ENCODE assay signal across 1 cellular context in the genomic region with DNA sequence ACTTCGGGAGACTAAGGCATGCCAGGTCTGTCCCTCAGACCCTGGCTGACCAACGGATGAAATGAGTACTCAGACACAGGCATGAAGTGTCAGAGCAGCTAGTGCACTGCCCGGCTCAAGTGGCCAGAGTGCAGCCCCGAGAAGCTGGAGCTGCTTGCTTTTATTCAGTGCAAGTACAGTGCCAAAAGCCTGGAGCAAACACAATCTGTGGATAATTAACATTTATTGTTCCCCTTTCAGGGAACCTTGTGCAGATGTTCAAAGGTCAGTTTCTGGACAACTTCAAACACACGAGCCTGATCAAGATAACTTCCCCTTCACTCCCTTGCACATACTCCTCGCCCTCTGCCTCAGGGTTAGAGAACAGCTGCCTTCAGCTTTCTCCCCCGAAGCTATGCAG.
TF ChIP-seq lines count a peak whose summit lies in the region.

No MANE protein-coding gene starts in this region.

TF ChIP-seq in HepG2, 621 proteins besides CTCF, POLR2A, EP300 and RAD21 (continued from another document):
- TF ChIP-seq, protein P1, sequence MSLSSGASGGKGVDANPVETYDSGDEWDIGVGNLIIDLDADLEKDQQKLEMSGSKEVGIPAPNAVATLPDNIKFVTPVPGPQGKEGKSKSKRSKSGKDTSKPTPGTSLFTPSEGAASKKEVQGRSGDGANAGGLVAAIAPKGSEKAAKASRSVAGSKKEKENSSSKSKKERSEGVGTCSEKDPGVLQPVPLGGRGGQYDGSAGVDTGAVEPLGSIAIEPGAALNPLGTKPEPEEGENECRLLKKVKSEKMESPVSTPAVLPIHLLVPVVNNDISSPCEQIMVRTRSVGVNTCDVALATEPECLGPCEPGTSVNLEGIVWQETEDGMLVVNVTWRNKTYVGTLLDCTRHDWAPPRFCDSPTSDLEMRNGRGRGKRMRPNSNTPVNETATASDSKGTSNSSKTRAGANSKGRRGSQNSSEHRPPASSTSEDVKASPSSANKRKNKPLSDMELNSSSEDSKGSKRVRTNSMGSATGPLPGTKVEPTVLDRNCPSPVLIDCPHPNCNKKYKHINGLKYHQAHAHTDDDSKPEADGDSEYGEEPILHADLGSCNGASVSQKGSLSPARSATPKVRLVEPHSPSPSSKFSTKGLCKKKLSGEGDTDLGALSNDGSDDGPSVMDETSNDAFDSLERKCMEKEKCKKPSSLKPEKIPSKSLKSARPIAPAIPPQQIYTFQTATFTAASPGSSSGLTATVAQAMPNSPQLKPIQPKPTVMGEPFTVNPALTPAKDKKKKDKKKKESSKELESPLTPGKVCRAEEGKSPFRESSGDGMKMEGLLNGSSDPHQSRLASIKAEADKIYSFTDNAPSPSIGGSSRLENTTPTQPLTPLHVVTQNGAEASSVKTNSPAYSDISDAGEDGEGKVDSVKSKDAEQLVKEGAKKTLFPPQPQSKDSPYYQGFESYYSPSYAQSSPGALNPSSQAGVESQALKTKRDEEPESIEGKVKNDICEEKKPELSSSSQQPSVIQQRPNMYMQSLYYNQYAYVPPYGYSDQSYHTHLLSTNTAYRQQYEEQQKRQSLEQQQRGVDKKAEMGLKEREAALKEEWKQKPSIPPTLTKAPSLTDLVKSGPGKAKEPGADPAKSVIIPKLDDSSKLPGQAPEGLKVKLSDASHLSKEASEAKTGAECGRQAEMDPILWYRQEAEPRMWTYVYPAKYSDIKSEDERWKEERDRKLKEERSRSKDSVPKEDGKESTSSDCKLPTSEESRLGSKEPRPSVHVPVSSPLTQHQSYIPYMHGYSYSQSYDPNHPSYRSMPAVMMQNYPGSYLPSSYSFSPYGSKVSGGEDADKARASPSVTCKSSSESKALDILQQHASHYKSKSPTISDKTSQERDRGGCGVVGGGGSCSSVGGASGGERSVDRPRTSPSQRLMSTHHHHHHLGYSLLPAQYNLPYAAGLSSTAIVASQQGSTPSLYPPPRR (CRISPR knock-in tag; IDR thresholded peaks at IDR 0.05; ENCODE audit: borderline replicate concordance), result peak; percentile 86
- peak; percentile 68; the same call in 1 of the 2 replicates for TF ChIP-seq NCOA2 (CRISPR knock-in tag; IDR thresholded peaks at IDR 0.05)
- TF ChIP-seq YEATS4 (CRISPR knock-in tag; IDR thresholded peaks at IDR 0.05; ENCODE audit: borderline replicate concordance), result 0 out of 2 replicates have a peak, but pooled peaks have one; percentile 28
